14 cellular contexts compared by ENCODE assay signal in the genomic region with DNA sequence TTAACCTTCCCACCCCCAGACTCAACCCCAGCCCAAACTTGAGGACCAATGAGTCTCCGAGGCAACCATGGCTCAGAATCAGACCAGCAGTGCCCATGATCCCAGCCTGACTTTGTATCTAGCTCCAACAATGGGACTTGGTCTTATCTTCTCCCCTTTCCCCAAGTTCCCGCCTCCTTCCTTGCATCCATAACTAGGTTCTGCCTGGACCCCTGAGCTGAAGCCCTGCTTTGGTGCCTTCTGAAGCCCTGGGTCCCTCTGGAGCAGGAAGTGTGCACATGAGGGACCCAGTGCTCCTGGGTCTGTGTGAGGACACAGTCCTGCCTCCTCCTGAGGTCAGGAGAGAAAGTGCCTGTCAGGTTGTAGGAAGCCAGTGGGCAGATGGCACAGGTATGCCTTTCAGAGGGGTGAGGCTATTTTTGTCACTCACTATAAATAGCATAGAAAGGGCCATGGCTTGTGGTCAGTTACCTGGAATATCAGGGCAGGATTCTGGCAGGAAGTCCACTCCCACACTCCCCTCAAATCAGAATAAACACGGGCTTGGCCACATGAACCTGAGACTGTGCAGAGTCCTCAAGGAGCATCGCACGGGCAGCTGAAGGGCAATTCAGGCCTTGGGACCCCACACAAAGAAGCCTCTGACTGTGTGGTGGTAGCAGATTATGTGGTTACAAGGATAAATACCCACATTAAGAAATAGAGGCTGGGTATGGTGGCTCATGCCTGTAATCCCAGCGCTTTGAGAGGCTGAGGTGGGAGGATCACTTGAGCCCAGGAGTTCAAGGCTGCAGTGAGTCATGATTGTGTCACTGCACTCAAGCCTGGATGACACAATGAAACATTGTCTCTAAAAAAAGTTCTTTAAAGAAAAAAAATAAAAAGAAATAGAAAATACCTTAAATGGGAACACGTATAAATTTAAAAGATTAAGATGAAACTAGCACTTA.
DNase-seq lines count a peak whose midpoint lies in the region; ATAC-seq and TF ChIP-seq lines count a peak whose summit lies in the region.
"Had no signal": no experiment of that assay in that cellular context is flagged by ENCODE, and none has a peak within 500 bp of the region (broad histone marks: within the 10 kb centered on the region; RNA-seq: fewer than 3 reads in every experiment).

No MANE protein-coding gene starts in this region.

- no peaks in the 10 kb centered on the region for H3K27me3 ChIP-seq in brain microvascular endothelial cell (replicated peaks)
- H3K27me3 ChIP-seq: hepatocyte had no signal

- DNase-seq in ELR (ENCODE audit: low read depth) (peak; percentile 83), NB4 (ENCODE audit: low read depth) (peak; percentile 42), brain microvascular endothelial cell (peak; percentile 88), kidney glomerular epithelial cell (lab: John Stamatoyannopoulos, UW) (peak; percentile 11), superior temporal gyrus (ENCODE audit: extremely low spot score) (no peak), pons (ENCODE audit: low spot score) (no peak)
- DNase-seq: activated naive CD4-positive, alpha-beta T cell; CD4-positive, alpha-beta memory T cell; lower lobe of right lung; NCI-H187 treated with DMSO at 0.1 percent for 48 hours; T-helper 2 cell had no signal

- H3K36me3 ChIP-seq in brain microvascular endothelial cell (replicated peaks): no peaks in the 10 kb centered on the region
- H3K36me3 ChIP-seq: lower lobe of right lung had no signal

- no peak for ATAC-seq in HG03457 (IDR thresholded peaks at IDR 0.05; ENCODE audit: unreplicated experiment)
- ATAC-seq in GM21786 (IDR thresholded peaks at IDR 0.05; ENCODE audit: unreplicated experiment): no peak

- no peak overlapping the region for H3K4me3 ChIP-seq in NB4 (ENCODE audit: low read depth, low read length)
- no peak overlapping the region for H3K4me3 ChIP-seq in brain microvascular endothelial cell (ENCODE audit: low read depth, low read length)
- H3K4me3 ChIP-seq: hepatocyte, lower lobe of right lung had no signal

- in situ Hi-C loops in brain microvascular endothelial cell (cut with HindIII; ENCODE audit: low pct_ligation_motif_present, low sequenced_read_pairs): no loop called here

- TF ChIP-seq CTCF in NB4 (IDR thresholded peaks at IDR 0.05; ENCODE audit: low read depth, low read length): no peak
- no peak for TF ChIP-seq CTCF in brain microvascular endothelial cell (IDR thresholded peaks at IDR 0.05; ENCODE audit: low read depth, low read length, missing control alignments)

- TF ChIP-seq POLR2A in NB4 (IDR thresholded peaks at IDR 0.05; ENCODE audit: extremely low read depth, insufficient read length): no peak

- H3K27ac ChIP-seq in brain microvascular endothelial cell: peak overlapping the region; percentile 23
- H3K27ac ChIP-seq: hepatocyte, lower lobe of right lung had no signal

Comparison
In these comparisons a context has a peak if more than half of its experiments do, and no peak if none do; other contexts are left out.
1. DNase-seq: peak in ELR (single experiment), NB4 (single experiment), brain microvascular endothelial cell (single experiment) and kidney glomerular epithelial cell (single experiment); none in superior temporal gyrus (single experiment) and pons (single experiment).